ENCODE assay signal across 8 cellular contexts in genomic region chr12:82686223-82687019, GRCh38. TPM values are rescaled to one million over a fixed set of nuclear protein-coding genes. Genes with fewer than 3 reads are reported as not detected.
DNase-seq lines count a peak whose midpoint lies in the region; ATAC-seq and TF ChIP-seq lines count a peak whose summit lies in the region.

TSS of gene TMTC2 (plus strand) at chr12:82686906.

- no peaks in the 10 kb centered on the region for H3K36me3 Mint-ChIP-seq in chondrocyte (ENCODE audit: low read depth)

- peak within 1 kb of the TSS; percentile 100 for H3K4me3 Mint-ChIP-seq in chondrocyte (ENCODE audit: unreplicated experiment)

- H3K9me3 Mint-ChIP-seq in chondrocyte (ENCODE audit: low read depth) = no peaks in the 10 kb centered on the region

- peaks cover 8% of the 10 kb centered on the region for H3K4me1 Mint-ChIP-seq in chondrocyte (ENCODE audit: low read depth)

- peaks cover 22% of the 10 kb centered on the region for H3K27me3 Mint-ChIP-seq in chondrocyte (ENCODE audit: low read depth)

- H3K27ac Mint-ChIP-seq in chondrocyte (ENCODE audit: unreplicated experiment) = peak within 1 kb of the TSS; percentile 95

- ATAC-seq in GM19043 (IDR thresholded peaks at IDR 0.05; ENCODE audit: low read depth, unreplicated experiment) (peak; percentile 76), HG03342 (IDR thresholded peaks at IDR 0.05; ENCODE audit: unreplicated experiment) (peak; percentile 87)

- TF ChIP-seq CTCF in AG09319 (IDR thresholded peaks at IDR 0.05; ENCODE audit: low read depth, low read length) = no peak
- TF ChIP-seq CTCF in chondrocyte (IDR thresholded peaks at IDR 0.05) = no peak

- peak; percentile 59 for DNase-seq in AG09319 (ENCODE audit: extremely low read depth, low read depth)
- peak; percentile 89 for DNase-seq in NCI-H345 treated with DMSO at 0.1 percent for 48 hours (lab: John Stamatoyannopoulos, UW; ENCODE audit: unreplicated experiment)
- DNase-seq in activated CD4-positive, alpha-beta T cell treated with anti-CD3 and anti-CD28 coated beads for 24 hours (ENCODE audit: low read depth in 2 of 2) = peak; percentile 82 to 86
- peak; percentile 95 for DNase-seq in chondrocyte (ENCODE audit: low spot score)
- DNase-seq in kidney glomerular epithelial cell (lab: John Stamatoyannopoulos, UW) = peak; percentile 88
- peak; percentile 94 for DNase-seq in stimulated activated CD4-positive, alpha-beta T cell treated with anti-CD3 and anti-CD28 coated beads, Interleukin-15, amount 100 ng/mL, for 24 hours

RNA-seq across cellular contexts. Expression of gene TMTC2, which starts in this region (rescaled TPM):
- total RNA-seq in chondrocyte = 1.4 to 8.9 TPM (median 1.9 TPM) in 3 replicates

Comparison
In these comparisons a context has a peak if more than half of its experiments do, and no peak if none do; other contexts are left out.
1. Peak in every context shown above with its lines: DNase-seq and ATAC-seq.